8 cellular contexts compared by ENCODE assay signal in genomic region chr11:833114-833791, GRCh38. TPM values are rescaled to one million over a fixed set of nuclear protein-coding genes. Genes with fewer than 3 reads are reported as not detected.
DNase-seq lines count a peak whose midpoint lies in the region; ATAC-seq and TF ChIP-seq lines count a peak whose summit lies in the region.

No MANE protein-coding gene starts in this region.

- intact Hi-C loops in posterior cingulate gyrus (cut with DNase I) = no loop called here

- DNase-seq in GM10266 (ENCODE audit: extremely low spot score) (peak; percentile 80), fibroblast of the aortic adventitia (ENCODE audit: low read depth) (peak; percentile 35), SW480 (ENCODE audit: low spot score) (no peak), posterior cingulate gyrus (no peak)
- DNase-seq in activated CD8-positive, alpha-beta memory T cell treated with anti-CD3 and anti-CD28 coated beads, Interleukin-2, amount 50 U/mL, for 48 hours = peak; percentile 79

- H3K4me3 ChIP-seq in fibroblast of the aortic adventitia (ENCODE audit: low read depth, low read length) (peak overlapping the region; percentile 81), neutrophil (ENCODE audit: low read depth in 1 of 2, low read length in 1 of 2) (peak overlapping the region; percentile 55 to 60)

- H3K27ac ChIP-seq in neutrophil = peak overlapping the region; percentile 29

- H3K36me3 ChIP-seq in neutrophil = peaks cover 22% of the 10 kb centered on the region

- peaks cover 56 to 69% of the 10 kb centered on the region in 2 experiments for H3K4me1 ChIP-seq in neutrophil (ENCODE audit: control insufficient read depth in 1 of 2, insufficient read depth in 1 of 2, low read depth in 1 of 2, low read length in 1 of 2)

- peaks cover 65% of the 10 kb centered on the region for H3K27me3 ChIP-seq in neutrophil

- no peaks in the 10 kb centered on the region for H3K9me3 ChIP-seq in neutrophil

- ATAC-seq in HG03342 (IDR thresholded peaks at IDR 0.05; ENCODE audit: unreplicated experiment) (peak; percentile 21), HG03378 (IDR thresholded peaks at IDR 0.05; ENCODE audit: unreplicated experiment) (no peak)

- TF ChIP-seq CTCF in GM10266 (IDR thresholded peaks at IDR 0.05; ENCODE audit: control insufficient read depth, insufficient read depth, low read depth, missing control alignments) (no peak), fibroblast of the aortic adventitia (IDR thresholded peaks at IDR 0.05; ENCODE audit: insufficient read depth, low read length) (no peak), neutrophil (IDR thresholded peaks at IDR 0.05) (no peak)

RNA-seq across cellular contexts. Expression of gene CD151, which starts 0.5 kb away (rescaled TPM):
- 159 and 311 TPM in 2 replicates for total RNA-seq in fibroblast of the aortic adventitia (ENCODE audit: low replicate concordance)

RNA-seq across cellular contexts. Expression of gene CRACR2B, which starts 5.5 kb away (rescaled TPM):
- total RNA-seq in fibroblast of the aortic adventitia (ENCODE audit: low replicate concordance) = 1.3 and 1.8 TPM in 2 replicates

RNA-seq across cellular contexts. Expression of gene POLR2L, which starts 9.1 kb away (rescaled TPM):
- total RNA-seq in fibroblast of the aortic adventitia (ENCODE audit: low replicate concordance) = 61.7 and 135 TPM in 2 replicates

RNA-seq across cellular contexts. Expression of gene TSPAN4, which starts 9.4 kb away (rescaled TPM):
- total RNA-seq in fibroblast of the aortic adventitia (ENCODE audit: low replicate concordance) = 164 and 252 TPM in 2 replicates

RNA-seq across cellular contexts. Expression of gene PNPLA2, which starts 14.5 kb away (rescaled TPM):
- 20.0 and 27.7 TPM in 2 replicates for total RNA-seq in fibroblast of the aortic adventitia (ENCODE audit: low replicate concordance)

Comparison
In these comparisons a context has a peak if more than half of its experiments do, and no peak if none do; other contexts are left out.
1. DNase-seq: peak in GM10266 (single experiment), activated CD8-positive, alpha-beta memory T cell treated with anti-CD3 and anti-CD28 coated beads, Interleukin-2, amount 50 U/mL, for 48 hours (single experiment) and fibroblast of the aortic adventitia (single experiment); none in SW480 (single experiment) and posterior cingulate gyrus (0 of 10).